ENCODE assay signal across 1 cellular context in the genomic region with DNA sequence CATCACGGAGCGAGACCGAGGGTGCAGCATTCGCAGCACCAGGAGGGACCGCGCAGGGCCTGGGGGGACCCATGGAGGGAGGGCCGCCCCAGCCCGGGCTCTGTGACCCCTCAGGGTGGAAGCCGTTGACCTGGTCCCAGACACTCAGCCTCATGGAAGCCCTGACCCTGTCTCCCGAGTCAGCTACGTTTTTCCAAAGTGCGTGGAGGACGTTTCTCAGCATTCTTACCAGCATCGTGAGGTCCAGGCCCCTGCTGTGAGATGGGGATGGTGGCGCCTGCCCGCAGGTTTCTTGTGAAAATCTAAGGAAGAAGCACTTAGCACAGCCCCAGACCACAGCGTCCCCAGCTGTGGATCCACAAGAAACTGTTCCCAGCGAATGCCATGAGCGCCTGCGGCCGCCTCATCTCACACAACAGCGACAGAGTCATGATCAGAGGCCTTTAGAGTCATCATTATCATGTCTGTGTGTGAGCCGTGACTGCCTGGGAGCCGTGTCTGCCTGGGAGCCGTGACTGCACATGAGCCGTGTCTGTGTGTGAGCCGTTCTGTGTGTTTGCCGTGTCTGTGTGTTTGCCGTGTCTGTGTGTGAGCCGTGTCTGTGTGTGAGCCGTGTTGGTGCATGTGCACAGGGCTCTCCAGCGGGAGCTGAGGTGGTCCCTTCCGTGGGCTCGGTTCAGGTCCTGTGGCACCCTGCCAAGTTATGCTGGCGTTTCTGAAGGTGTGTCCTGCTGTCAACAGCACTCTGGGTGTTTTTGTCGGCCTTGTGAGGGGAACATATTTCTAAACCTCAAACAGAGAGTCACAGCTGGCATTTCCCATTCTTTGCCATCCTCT.
TF ChIP-seq lines count a peak whose summit lies in the region.

No MANE protein-coding gene starts in this region.

TF ChIP-seq in GM12878, 131 proteins besides CTCF, POLR2A, EP300 and RAD21:
- TF ChIP-seq BHLHE40 (IDR thresholded peaks at IDR 0.05; ENCODE audit: borderline replicate concordance in 1 of 2, low read depth in 2 of 2, low read length in 1 of 2) (no peak), TARDBP (IDR thresholded peaks at IDR 0.05; ENCODE audit: borderline replicate concordance) (no peak), ETV6 (conservative IDR thresholded peaks at IDR 0.05 in 1 of 2, IDR thresholded peaks at IDR 0.05 in 1 of 2; ENCODE audit: borderline replicate concordance in 1 of 2, low read depth in 1 of 2) (no peak), FOXM1 (IDR thresholded peaks at IDR 0.05; ENCODE audit: low read depth, low read length) (no peak), CEBPB (IDR thresholded peaks at IDR 0.05; ENCODE audit: borderline replicate concordance in 1 of 2, low read depth in 2 of 2, low read length in 2 of 2) (no peak), FOS (IDR thresholded peaks at IDR 0.05; ENCODE audit: borderline replicate concordance, extremely low read depth, insufficient read length) (no peak), BCL11A (IDR thresholded peaks at IDR 0.05; ENCODE audit: low read depth, low read length) (no peak), ZNF217 (IDR thresholded peaks at IDR 0.05) (no peak), PML (IDR thresholded peaks at IDR 0.05; ENCODE audit: low read length) (no peak)
- TF ChIP-seq, protein P1, sequence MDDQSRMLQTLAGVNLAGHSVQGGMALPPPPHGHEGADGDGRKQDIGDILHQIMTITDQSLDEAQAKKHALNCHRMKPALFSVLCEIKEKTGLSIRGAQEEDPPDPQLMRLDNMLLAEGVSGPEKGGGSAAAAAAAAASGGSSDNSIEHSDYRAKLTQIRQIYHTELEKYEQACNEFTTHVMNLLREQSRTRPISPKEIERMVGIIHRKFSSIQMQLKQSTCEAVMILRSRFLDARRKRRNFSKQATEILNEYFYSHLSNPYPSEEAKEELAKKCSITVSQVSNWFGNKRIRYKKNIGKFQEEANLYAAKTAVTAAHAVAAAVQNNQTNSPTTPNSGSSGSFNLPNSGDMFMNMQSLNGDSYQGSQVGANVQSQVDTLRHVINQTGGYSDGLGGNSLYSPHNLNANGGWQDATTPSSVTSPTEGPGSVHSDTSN (IDR thresholded peaks at IDR 0.05; ENCODE audit: insufficient replicate concordance, low read depth, low read length) = peak; percentile 12
- TF ChIP-seq, protein P2, sequence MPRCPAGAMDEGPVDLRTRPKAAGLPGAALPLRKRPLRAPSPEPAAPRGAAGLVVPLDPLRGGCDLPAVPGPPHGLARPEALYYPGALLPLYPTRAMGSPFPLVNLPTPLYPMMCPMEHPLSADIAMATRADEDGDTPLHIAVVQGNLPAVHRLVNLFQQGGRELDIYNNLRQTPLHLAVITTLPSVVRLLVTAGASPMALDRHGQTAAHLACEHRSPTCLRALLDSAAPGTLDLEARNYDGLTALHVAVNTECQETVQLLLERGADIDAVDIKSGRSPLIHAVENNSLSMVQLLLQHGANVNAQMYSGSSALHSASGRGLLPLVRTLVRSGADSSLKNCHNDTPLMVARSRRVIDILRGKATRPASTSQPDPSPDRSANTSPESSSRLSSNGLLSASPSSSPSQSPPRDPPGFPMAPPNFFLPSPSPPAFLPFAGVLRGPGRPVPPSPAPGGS (IDR thresholded peaks at IDR 0.05; ENCODE audit: borderline replicate concordance, insufficient read depth, low read depth, low read length, poor library complexity, severe bottlenecking) = peak; percentile 84
- TF ChIP-seq, protein P3, sequence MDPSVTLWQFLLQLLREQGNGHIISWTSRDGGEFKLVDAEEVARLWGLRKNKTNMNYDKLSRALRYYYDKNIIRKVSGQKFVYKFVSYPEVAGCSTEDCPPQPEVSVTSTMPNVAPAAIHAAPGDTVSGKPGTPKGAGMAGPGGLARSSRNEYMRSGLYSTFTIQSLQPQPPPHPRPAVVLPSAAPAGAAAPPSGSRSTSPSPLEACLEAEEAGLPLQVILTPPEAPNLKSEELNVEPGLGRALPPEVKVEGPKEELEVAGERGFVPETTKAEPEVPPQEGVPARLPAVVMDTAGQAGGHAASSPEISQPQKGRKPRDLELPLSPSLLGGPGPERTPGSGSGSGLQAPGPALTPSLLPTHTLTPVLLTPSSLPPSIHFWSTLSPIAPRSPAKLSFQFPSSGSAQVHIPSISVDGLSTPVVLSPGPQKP (IDR thresholded peaks at IDR 0.05; ENCODE audit: low read depth, low read length) = no peak
